In the genomic region with DNA sequence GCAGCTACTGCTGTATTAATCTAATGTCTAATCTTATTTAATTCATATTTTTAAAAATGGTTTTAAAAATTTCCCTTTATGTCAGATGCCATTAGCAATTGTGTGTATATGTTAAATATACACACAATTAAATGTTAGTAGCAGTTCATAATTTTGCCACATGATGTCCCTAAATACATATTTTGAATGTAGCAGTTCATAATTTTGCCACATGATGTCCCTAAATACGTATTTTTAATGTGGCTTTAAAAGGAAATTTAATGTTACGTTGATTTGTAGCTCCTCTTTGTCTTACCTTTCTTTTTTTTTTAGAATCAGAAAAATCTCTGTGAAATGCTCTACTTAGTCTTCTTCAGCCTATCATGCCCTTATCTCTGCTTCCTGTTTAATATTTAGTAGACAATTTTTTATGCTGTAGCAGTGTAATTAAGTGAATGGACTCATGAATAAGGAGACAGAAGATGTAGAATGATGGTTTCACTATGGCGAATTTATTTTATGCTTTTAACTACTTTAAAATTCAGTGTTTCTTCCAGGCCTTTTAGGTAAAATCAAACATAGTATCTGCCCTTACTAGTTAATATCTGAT, we compare ENCODE assay signal across 8 cellular contexts. TPM values are rescaled to one million over a fixed set of nuclear protein-coding genes. Genes with fewer than 3 reads are reported as not detected.
DNase-seq lines count a peak whose midpoint lies in the region; TF ChIP-seq lines count a peak whose summit lies in the region.

No MANE protein-coding gene starts in this region.

- TF ChIP-seq CTCF in choroid plexus epithelial cell (conservative IDR thresholded peaks at IDR 0.05; ENCODE audit: low read depth, low read length) (peak; percentile 69), osteoblast (IDR thresholded peaks at IDR 0.05; ENCODE audit: extremely low read depth, low read depth, low read length) (peak; percentile 80)

- no peaks in the 10 kb centered on the region for H3K36me3 ChIP-seq in osteoblast (ENCODE audit: insufficient read depth, low read length)

- DNase-seq in NOMO-1 treated with DMSO at 0.1 percent for 48 hours (lab: John Stamatoyannopoulos, UW; ENCODE audit: unreplicated experiment) (peak; percentile 25), NOMO-1 treated with dmso at 0.1 percent for 144 hours (lab: John Stamatoyannopoulos, UW; ENCODE audit: unreplicated experiment) (no peak), HEK293T (ENCODE audit: extremely low spot score) (no peak), NCI-H1417 treated with DMSO at 0.1 percent for 48 hours (lab: John Stamatoyannopoulos, UW) (peak; percentile 28), choroid plexus epithelial cell (ENCODE audit: low read depth) (peak; percentile 70), osteoblast (ENCODE audit: insufficient read length, low spot score, missing footprints) (peak; percentile 63), mesenteric fat pad (ENCODE audit: low spot score) (no peak)
- DNase-seq in activated T-helper 2 cell treated with anti-CD3 and anti-CD28 coated beads, Interferon-gamma antibody, Interleukin-2, Interleukin-4, amounts not matched to agents 10 μg/mL and 5 μg/mL and 100 μg/mL, durations not matched to agents 14 hours and 24 hours and 36 hours (ENCODE audit: low spot score), result no peak

- POLR2A ChIA-PET in HEK293T (lab: Yijun Ruan, JAX), result no interaction called here

- no peak overlapping the region for H3K27ac ChIP-seq in osteoblast (ENCODE audit: low read depth, low read length)

- H3K4me3 Mint-ChIP-seq in activated T-helper 2 cell treated with anti-CD3 and anti-CD28 coated beads, Interferon-gamma antibody, Interleukin-2, Interleukin-4, amounts not matched to agents 10 μg/mL and 5 μg/mL and 100 μg/mL, durations not matched to agents 14 hours and 24 hours and 36 hours (ENCODE audit: low read depth), result no peak overlapping the region

- H3K9me3 Mint-ChIP-seq in activated T-helper 2 cell treated with anti-CD3 and anti-CD28 coated beads, Interferon-gamma antibody, Interleukin-2, Interleukin-4, amounts not matched to agents 10 μg/mL and 5 μg/mL and 100 μg/mL, durations not matched to agents 14 hours and 24 hours and 36 hours, result no peaks in the 10 kb centered on the region

- H3K4me3 ChIP-seq in choroid plexus epithelial cell (ENCODE audit: low read depth, low read length) (peak overlapping the region; percentile 24), osteoblast (ENCODE audit: insufficient read depth, low read length) (peak overlapping the region; percentile 50)

- peak overlapping the region; percentile 72 for H3K4me2 ChIP-seq in osteoblast (ENCODE audit: insufficient read depth, low read length)

- no peaks in the 10 kb centered on the region for H4K20me1 ChIP-seq in osteoblast (ENCODE audit: insufficient read depth, low read length)

- H3K4me1 Mint-ChIP-seq in activated T-helper 2 cell treated with anti-CD3 and anti-CD28 coated beads, Interferon-gamma antibody, Interleukin-2, Interleukin-4, amounts not matched to agents 10 μg/mL and 5 μg/mL and 100 μg/mL, durations not matched to agents 14 hours and 24 hours and 36 hours (ENCODE audit: low read depth), result no peaks in the 10 kb centered on the region

- H3K9me3 ChIP-seq in osteoblast (ENCODE audit: low read depth, low read length), result no peaks in the 10 kb centered on the region

- H3K27me3 ChIP-seq in osteoblast (ENCODE audit: insufficient read depth, low read length), result no peaks in the 10 kb centered on the region

- H3K79me2 ChIP-seq in osteoblast (ENCODE audit: insufficient read depth, low read length), result no peaks in the 10 kb centered on the region

- no peaks in the 10 kb centered on the region for H3K27me3 Mint-ChIP-seq in activated T-helper 2 cell treated with anti-CD3 and anti-CD28 coated beads, Interferon-gamma antibody, Interleukin-2, Interleukin-4, amounts not matched to agents 10 μg/mL and 5 μg/mL and 100 μg/mL, durations not matched to agents 14 hours and 24 hours and 36 hours (ENCODE audit: low read depth)

- CTCF ChIA-PET in HEK293T (lab: Yijun Ruan, JAX), result interaction anchor here (0.6 to 0.7 kb wide), 2 partner anchors 14 to 407 kb away, joined by 4 to 8 read pairs; no protein-coding TSS in a partner anchor

- no peak overlapping the region for H3K27ac Mint-ChIP-seq in activated T-helper 2 cell treated with anti-CD3 and anti-CD28 coated beads, Interferon-gamma antibody, Interleukin-2, Interleukin-4, amounts not matched to agents 10 μg/mL and 5 μg/mL and 100 μg/mL, durations not matched to agents 14 hours and 24 hours and 36 hours

- H2AFZ ChIP-seq in osteoblast (ENCODE audit: low read length), result peak overlapping the region; percentile 68

- no peaks in the 10 kb centered on the region for H3K36me3 Mint-ChIP-seq in activated T-helper 2 cell treated with anti-CD3 and anti-CD28 coated beads, Interferon-gamma antibody, Interleukin-2, Interleukin-4, amounts not matched to agents 10 μg/mL and 5 μg/mL and 100 μg/mL, durations not matched to agents 14 hours and 24 hours and 36 hours (ENCODE audit: low read depth)

- no peaks in the 10 kb centered on the region for H3K4me1 ChIP-seq in osteoblast (ENCODE audit: insufficient read depth, low read length)

- intact Hi-C loops in activated T-helper 2 cell treated with anti-CD3 and anti-CD28 coated beads, Interferon-gamma antibody, Interleukin-2, Interleukin-4, amounts not matched to agents 10 μg/mL and 5 μg/mL and 100 μg/mL, durations not matched to agents 14 hours and 24 hours and 36 hours (cut with micrococcal nuclease), result loop anchor here (1.0 to 5.0 kb wide), 2 partner anchors 545 to 564 kb away; no protein-coding TSS in a partner anchor

TF ChIP-seq in HEK293T, 16 proteins besides CTCF, POLR2A, EP300 and RAD21:
- TF ChIP-seq ZNF384 (IDR thresholded peaks at IDR 0.05) (peak; percentile 32; the same call in 1 of the 2 replicates), FOXA1 (IDR thresholded peaks at IDR 0.05) (no peak)

RNA-seq across cellular contexts. Expression of gene RBM46, which starts 26.1 kb away (rescaled TPM):
- total RNA-seq in osteoblast (not detected in 2 replicates), mesenteric fat pad (not detected)
- not detected in 2 replicates for total RNA-seq in activated T-helper 2 cell treated with anti-CD3 and anti-CD28 coated beads, Interferon-gamma antibody, Interleukin-2, Interleukin-4, amounts not matched to agents 10 μg/mL and 5 μg/mL and 100 μg/mL, durations not matched to agents 14 hours and 24 hours and 36 hours

Comparison
In these comparisons a context has a peak if more than half of its experiments do, and no peak if none do; other contexts are left out.
1. DNase-seq: peak in NOMO-1 treated with DMSO at 0.1 percent for 48 hours (single experiment), NCI-H1417 treated with DMSO at 0.1 percent for 48 hours (single experiment), choroid plexus epithelial cell (single experiment) and osteoblast (single experiment); none in NOMO-1 treated with dmso at 0.1 percent for 144 hours (single experiment), HEK293T (single experiment), activated T-helper 2 cell treated with anti-CD3 and anti-CD28 coated beads, Interferon-gamma antibody, Interleukin-2, Interleukin-4, amounts not matched to agents 10 μg/mL and 5 μg/mL and 100 μg/mL, durations not matched to agents 14 hours and 24 hours and 36 hours (single experiment) and mesenteric fat pad (single experiment).